In genomic region chrX:136577562-136577961, GRCh38 we compare ENCODE assay signal across 9 cellular contexts. TPM values are rescaled to one million over a fixed set of nuclear protein-coding genes. Genes with fewer than 3 reads are reported as not detected.
DNase-seq lines count a peak whose midpoint lies in the region; ATAC-seq and TF ChIP-seq lines count a peak whose summit lies in the region.
"Had no signal": no experiment of that assay in that cellular context is flagged by ENCODE, and none has a peak within 500 bp of the region (broad histone marks: within the 10 kb centered on the region; RNA-seq: fewer than 3 reads in every experiment).

No MANE protein-coding gene starts in this region.

- ATAC-seq in GM21786 (IDR thresholded peaks at IDR 0.05; ENCODE audit: unreplicated experiment) (peak; percentile 99), left cardiac atrium (peak; percentile 82 to 91), sciatic nerve (peak; percentile 75)

- no peak overlapping the region for H3K4me3 ChIP-seq in SK-N-SH (ENCODE audit: low read depth in 2 of 2, low read length in 1 of 2)

- no peaks in the 10 kb centered on the region for H3K9me3 ChIP-seq in SK-N-SH

- no peaks in the 10 kb centered on the region for H3K36me3 ChIP-seq in SK-N-SH (replicated peaks in 1 of 2; ENCODE audit: control insufficient read depth in 1 of 2, insufficient read depth in 2 of 2, low read length in 1 of 2)

- CTCF ChIA-PET in SK-N-SH (lab: Yijun Ruan, JAX) = interaction anchor here (0.6 to 2.9 kb wide), 12 partner anchors 8 to 549 kb away, joined by 3 to 14 read pairs (median 4); no protein-coding TSS in a partner anchor

- H3K9me2 ChIP-seq in SK-N-SH = no peaks in the 10 kb centered on the region

- TF ChIP-seq EP300 in SK-N-SH (IDR thresholded peaks at IDR 0.05; ENCODE audit: borderline replicate concordance in 1 of 2, low read depth in 1 of 2, low read length in 1 of 2) = no peak

- no peaks in the 10 kb centered on the region for H3K9me3 Mint-ChIP-seq in activated naive CD4-positive, alpha-beta T cell treated with anti-CD3 and anti-CD28 coated beads, Interleukin-2, amount 50 U/mL, for 24 hours

- no peaks in the 10 kb centered on the region for H3K27me3 Mint-ChIP-seq in activated naive CD4-positive, alpha-beta T cell treated with anti-CD3 and anti-CD28 coated beads, Interleukin-2, amount 50 U/mL, for 24 hours

- 0% methylated on average over 6 of the region's 6 CpGs for WGBS in SK-N-SH (ENCODE audit: low lambda C conversion rate)

- no peak overlapping the region for H3K4me2 ChIP-seq in SK-N-SH

- H4K20me1 ChIP-seq in SK-N-SH (ENCODE audit: insufficient read depth) = no peaks in the 10 kb centered on the region

- no peak overlapping the region for H3K9ac ChIP-seq in SK-N-SH

- peak overlapping the region in 1 of 2 experiments; percentile 89; a peak in 1 of 4 replicates for H3K27ac ChIP-seq in SK-N-SH (ENCODE audit: low read depth in 2 of 2, low read length in 1 of 2)

- TF ChIP-seq RAD21 in SK-N-SH (IDR thresholded peaks at IDR 0.05; ENCODE audit: low read length) = peak; percentile 69

- H3K4me3 Mint-ChIP-seq in activated naive CD4-positive, alpha-beta T cell treated with anti-CD3 and anti-CD28 coated beads, Interleukin-2, amount 50 U/mL, for 24 hours = no peak overlapping the region

- no peaks in the 10 kb centered on the region for H3K79me2 ChIP-seq in SK-N-SH (ENCODE audit: insufficient read depth)

- intact Hi-C loops in left cardiac atrium (cut with DNase I) (no loop called here), sciatic nerve (cut with DNase I) (no loop called here)

- no peaks in the 10 kb centered on the region for H3K36me3 Mint-ChIP-seq in activated naive CD4-positive, alpha-beta T cell treated with anti-CD3 and anti-CD28 coated beads, Interleukin-2, amount 50 U/mL, for 24 hours

- DNase-seq in GF-D8 (lab: John Stamatoyannopoulos, UW) (peak; percentile 0), SK-N-SH (peak; percentile 36), left cardiac atrium (peak; percentile 67), sciatic nerve (ENCODE audit: low spot score) (peak; percentile 59), foreskin melanocyte (no peak)

- peaks cover 0 to 4% of the 10 kb centered on the region in 2 experiments; a peak in 1 of 4 replicates for H3K4me1 ChIP-seq in SK-N-SH (ENCODE audit: control insufficient read depth in 1 of 2, insufficient read depth in 2 of 2, low read depth in 1 of 2, low read length in 1 of 2)

- H2AFZ ChIP-seq in SK-N-SH (ENCODE audit: low read depth) = no peak overlapping the region

- POLR2A ChIA-PET in SK-N-SH (lab: Yijun Ruan, JAX) = no interaction called here

- peaks cover 16% of the 10 kb centered on the region for H3K4me1 Mint-ChIP-seq in activated naive CD4-positive, alpha-beta T cell treated with anti-CD3 and anti-CD28 coated beads, Interleukin-2, amount 50 U/mL, for 24 hours

- H3K27me3 ChIP-seq in SK-N-SH (ENCODE audit: insufficient read depth) = no peaks in the 10 kb centered on the region; the same call in 1 of the 2 replicates

- TF ChIP-seq CTCF in LNCAP (IDR thresholded peaks at IDR 0.05) = peak; percentile 59
- TF ChIP-seq CTCF in SK-N-SH (IDR thresholded peaks at IDR 0.05) = peak; percentile 73

- no peaks in the 10 kb centered on the region for H3F3A ChIP-seq in SK-N-SH (replicated peaks; ENCODE audit: insufficient read depth)

- H3K27ac Mint-ChIP-seq in activated naive CD4-positive, alpha-beta T cell treated with anti-CD3 and anti-CD28 coated beads, Interleukin-2, amount 50 U/mL, for 24 hours = peak overlapping the region; percentile 74

TF ChIP-seq in SK-N-SH, 30 proteins besides CTCF, POLR2A, EP300 and RAD21:
- TF ChIP-seq SMC3 (IDR thresholded peaks at IDR 0.05; ENCODE audit: low read depth, low read length) = peak; percentile 63
- no peak for TF ChIP-seq ELF1 (IDR thresholded peaks at IDR 0.05)
- TF ChIP-seq CHD2 (IDR thresholded peaks at IDR 0.05; ENCODE audit: low read length, partially characterized antibody) = no peak

RNA-seq across cellular contexts. Expression of gene VGLL1, which starts 45.5 kb away (rescaled TPM):
- polyA plus RNA-seq in SK-N-SH (2012; rRNA removed) = not detected in 2 replicates
- not detected in 2 replicates for polyA plus RNA-seq in SK-N-SH (2012; cell fraction: cytosol; rRNA removed)
- not detected in 2 replicates for polyA plus RNA-seq in SK-N-SH (2012; cell fraction: nucleus; rRNA removed)
- total RNA-seq in left cardiac atrium (not detected), sciatic nerve (not detected)
- total RNA-seq: glomerular endothelial cell had no signal
